25 cellular contexts compared by ENCODE assay signal in genomic region chr3:1191061-1191460, GRCh38.
"Had no signal": no experiment of that assay in that cellular context is flagged by ENCODE, and none has a peak within 500 bp of the region (broad histone marks: within the 10 kb centered on the region; RNA-seq: fewer than 3 reads in every experiment).

No MANE protein-coding gene starts in this region.

- H3K9me3 Mint-ChIP-seq: neural progenitor cell had no signal

- H3K27ac ChIP-seq: body of pancreas, coronary artery, dorsolateral prefrontal cortex, neural progenitor cell, suprapubic skin, tibial artery, upper lobe of right lung, VCaP had no signal

- H3K36me3 ChIP-seq: neural progenitor cell, suprapubic skin, tibial artery, upper lobe of right lung had no signal

- H3K4me1 ChIP-seq: body of pancreas, suprapubic skin, tibial artery, upper lobe of right lung had no signal

- H3K4me3 ChIP-seq: body of pancreas, coronary artery, dorsolateral prefrontal cortex, neural progenitor cell, suprapubic skin, tibial artery, upper lobe of right lung had no signal

- H3K4me1 Mint-ChIP-seq: natural killer cell; stimulated activated naive B cell treated with anti-CD40 and anti-IgM and Interleukin-4, amounts not matched to agents 10 μg/mL and 1 μg/mL and 100 μg/mL, for 72 hours had no signal

- H3K9me3 ChIP-seq: body of pancreas, suprapubic skin, tibial artery, upper lobe of right lung had no signal

- DNase-seq: activated CD4-positive, alpha-beta T cell treated with anti-CD3 and anti-CD28 coated beads for 48 hours; activated CD4-positive, alpha-beta T cell treated with anti-CD3 and anti-CD28 coated beads, Interleukin-2, amount 50 U/mL, for 48 hours; activated CD8-positive, alpha-beta memory T cell treated with anti-CD3 and anti-CD28 coated beads, Interleukin-2, amount 50 U/mL, for 4 hours; activated gamma-delta T cell treated with Interleukin-2 at 50 U/mL for 16 hours; activated naive CD4-positive, alpha-beta T cell treated with anti-CD3 and anti-CD28 coated beads, Interleukin-2, amount 50 U/mL, for 16 hours; activated T-cell treated with anti-CD3 and anti-CD28 coated beads, Interleukin-2, amount 50 U/mL, for 1 hour; amygdala; body of pancreas; cerebellar nuclear complex; dorsolateral prefrontal cortex; effector memory CD4-positive, alpha-beta T cell; left colon; natural killer cell; occipital lobe; right cardiac atrium; stimulated activated CD4-positive, alpha-beta T cell treated with anti-CD3 and anti-CD28 coated beads, Interleukin-15, amount 100 ng/mL, for 24 hours; stimulated activated CD4-positive, alpha-beta T cell treated with anti-CD3 and anti-CD28 coated beads, Interleukin-2, amount 100 ng/mL, for 24 hours; stimulated activated naive B cell treated with anti-CD40 and anti-IgM and Interleukin-4, amounts not matched to agents 10 μg/mL and 1 μg/mL and 100 μg/mL, for 72 hours; tibial artery; upper lobe of right lung had no signal

- H3K27me3 ChIP-seq: body of pancreas, dorsolateral prefrontal cortex, neural progenitor cell, suprapubic skin, tibial artery, upper lobe of right lung had no signal

- H3K27ac Mint-ChIP-seq: natural killer cell; neural progenitor cell; stimulated activated naive B cell treated with anti-CD40 and anti-IgM and Interleukin-4, amounts not matched to agents 10 μg/mL and 1 μg/mL and 100 μg/mL, for 72 hours had no signal

- H3K27me3 Mint-ChIP-seq: stimulated activated naive B cell treated with anti-CD40 and anti-IgM and Interleukin-4, amounts not matched to agents 10 μg/mL and 1 μg/mL and 100 μg/mL, for 72 hours had no signal

- H3K36me3 Mint-ChIP-seq: natural killer cell; neural progenitor cell; stimulated activated naive B cell treated with anti-CD40 and anti-IgM and Interleukin-4, amounts not matched to agents 10 μg/mL and 1 μg/mL and 100 μg/mL, for 72 hours had no signal

- ATAC-seq: activated CD4-positive, CD25-positive, alpha-beta regulatory T cell treated with anti-CD3 and anti-CD28 coated beads, Interleukin-2, amount 50 U/mL, for 24 hours; body of pancreas; left colon; natural killer cell; right cardiac atrium; stimulated activated naive B cell treated with anti-CD40 and anti-IgM and Interleukin-4, amounts not matched to agents 10 μg/mL and 1 μg/mL and 100 μg/mL, for 72 hours; upper lobe of right lung had no signal

- H3K4me3 Mint-ChIP-seq: natural killer cell; neural progenitor cell; stimulated activated naive B cell treated with anti-CD40 and anti-IgM and Interleukin-4, amounts not matched to agents 10 μg/mL and 1 μg/mL and 100 μg/mL, for 72 hours had no signal
